Comparison of ENCODE assay signal across 21 cellular contexts in the genomic region with DNA sequence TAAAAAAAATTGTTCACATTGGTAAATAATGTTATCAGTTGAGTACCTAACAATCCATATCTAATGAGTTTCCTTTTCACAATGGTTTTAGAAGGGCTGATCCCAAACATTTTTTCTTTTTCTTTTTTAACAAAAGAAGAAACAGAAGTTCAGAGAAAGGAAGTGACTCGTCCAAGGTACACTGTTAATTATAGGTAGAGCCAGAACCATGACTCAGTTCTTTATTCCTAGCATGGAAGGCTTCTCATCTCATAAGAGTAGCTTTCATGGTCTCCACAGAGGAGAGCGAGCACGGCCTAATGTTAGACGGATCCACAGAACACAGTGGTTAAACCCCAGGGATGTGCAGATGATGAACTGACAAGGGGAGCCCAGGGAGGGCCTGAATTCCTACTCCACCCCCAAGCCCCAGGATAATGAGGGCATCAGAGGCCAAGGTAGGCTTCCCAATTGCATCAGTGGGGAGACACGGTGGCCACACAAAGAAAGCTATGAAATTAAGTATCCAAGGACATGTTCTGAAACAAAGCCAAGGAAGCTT.
A peak's percentile ranks its signal among the peaks of the same experiment; 100 is the strongest.
DNase-seq lines count a peak whose midpoint lies in the region; FAIRE-seq and TF ChIP-seq lines count a peak whose summit lies in the region.
"Had no signal": no experiment of that assay in that cellular context is flagged by ENCODE, and none has a peak within 500 bp of the region (broad histone marks: within the 10 kb centered on the region; RNA-seq: fewer than 3 reads in every experiment).

No MANE protein-coding gene starts in this region.

- POLR2A ChIA-PET in MCF 10A (lab: Yijun Ruan, JAX): no interaction called here

- H3K4me3 ChIP-seq in mammary epithelial cell (replicated peaks in 1 of 3; ENCODE audit: insufficient read depth in 1 of 3, low read depth in 2 of 3, low read length in 3 of 3) (no peak overlapping the region), bronchial epithelial cell (ENCODE audit: low read depth, low read length) (no peak overlapping the region)
- H3K4me3 ChIP-seq: GM23338, lung, spleen had no signal

- H3K27me3 ChIP-seq in mammary epithelial cell (ENCODE audit: insufficient read depth, low read length) (no peaks in the 10 kb centered on the region), bronchial epithelial cell (ENCODE audit: control insufficient read depth, insufficient read depth, low read length) (no peaks in the 10 kb centered on the region)
- H3K27me3 ChIP-seq: brain microvascular endothelial cell, spleen had no signal

- DNase-seq in mammary epithelial cell: peak; percentile 55
- DNase-seq in MCF 10A (ENCODE audit: unreplicated experiment): no peak
- peak; percentile 88 for DNase-seq in NCI-H1694 treated with DMSO at 0.1 percent for 48 hours (lab: John Stamatoyannopoulos, UW)
- peak; percentile 51 for DNase-seq in bronchial epithelial cell (ENCODE audit: low read depth)
- no peak for DNase-seq in progenitor cell of endocrine pancreas (ENCODE audit: low spot score, unreplicated experiment)
- DNase-seq in G401 (ENCODE audit: low spot score): no peak
- no peak for DNase-seq in stimulated activated CD4-positive, alpha-beta T cell treated with anti-CD3 and anti-CD28 coated beads, Interleukin-4, amount 100 ng/mL, for 1 hour
- no peak for DNase-seq in KG1 (lab: John Stamatoyannopoulos, UW)
- DNase-seq: activated CD8-positive, alpha-beta memory T cell treated with anti-CD3 and anti-CD28 coated beads, Interleukin-2, amount 50 U/mL, for 48 hours; brain microvascular endothelial cell; cortex of kidney; NCI-H1092 treated with DMSO at 0.1 percent for 48 hours; NCI-H2107; NCI-H510A; retina; RPMI8226; spleen; stimulated activated CD4-positive, alpha-beta T cell treated with anti-CD3 and anti-CD28 coated beads, Interleukin-4, amount 100 ng/mL, for 4 hours had no signal

- in situ Hi-C loops in mammary epithelial cell (cut with MboI; ENCODE audit: low sequenced_read_pairs in 2 of 2): no loop called here
- in situ Hi-C loops in G401 (cut with HindIII; ENCODE audit: low sequenced_read_pairs): no loop called here

- H3K9me3 Mint-ChIP-seq in MCF 10A (ENCODE audit: unreplicated experiment): no peaks in the 10 kb centered on the region
- H3K9me3 Mint-ChIP-seq in progenitor cell of endocrine pancreas (ENCODE audit: low read depth): no peaks in the 10 kb centered on the region
- H3K9me3 Mint-ChIP-seq: GM23338 had no signal

- TF ChIP-seq CTCF in mammary epithelial cell (conservative IDR thresholded peaks at IDR 0.05 in 1 of 2, IDR thresholded peaks at IDR 0.05 in 1 of 2; ENCODE audit: extremely low read depth in 1 of 2, insufficient read depth in 1 of 2, low read depth in 1 of 2, low read length in 2 of 2): no peak
- no peak for TF ChIP-seq CTCF in MCF 10A (IDR thresholded peaks at IDR 0.05; ENCODE audit: unreplicated experiment)
- no peak for TF ChIP-seq CTCF in bronchial epithelial cell (IDR thresholded peaks at IDR 0.05; ENCODE audit: insufficient read depth, low read length, severe bottlenecking)
- no peak for TF ChIP-seq CTCF in progenitor cell of endocrine pancreas (IDR thresholded peaks at IDR 0.05; ENCODE audit: unreplicated experiment)

- dilution Hi-C loops in mammary epithelial cell (cut with HindIII; ENCODE audit: low sequenced_read_pairs): no loop called here

- CTCF ChIA-PET in mammary epithelial cell (lab: Charles Lee; ENCODE audit: low non-redundant PET) (no interaction called here), MCF 10A (lab: Yijun Ruan, JAX) (no interaction called here)

- FAIRE-seq in bronchial epithelial cell (lab: Jason Lieb, UNC): no peak

- H3K27ac Mint-ChIP-seq in MCF 10A (ENCODE audit: low read depth, unreplicated experiment) (no peak overlapping the region), progenitor cell of endocrine pancreas (peak overlapping the region; percentile 33)
- H3K27ac Mint-ChIP-seq: GM23338 had no signal

- intact Hi-C loops in mammary epithelial cell (cut with micrococcal nuclease): no loop called here
- intact Hi-C loops in MCF 10A (cut with micrococcal nuclease): no loop called here

- no peaks in the 10 kb centered on the region for H4K20me1 ChIP-seq in mammary epithelial cell (ENCODE audit: insufficient read depth, low read length)

- no peaks in the 10 kb centered on the region for H3K9me3 ChIP-seq in mammary epithelial cell (replicated peaks; ENCODE audit: insufficient read depth, low read length)
- H3K9me3 ChIP-seq: spleen had no signal

- H3K27ac ChIP-seq in mammary epithelial cell (ENCODE audit: insufficient read depth, low read depth, low read length): peak overlapping the region; percentile 63
- H3K27ac ChIP-seq: brain microvascular endothelial cell, KMS-11, spleen had no signal

- peak overlapping the region; percentile 6 for H3K4me2 ChIP-seq in mammary epithelial cell (ENCODE audit: insufficient read depth, low read depth, low read length)
- H3K4me2 ChIP-seq: GM23338, KMS-11 had no signal

- H3K36me3 ChIP-seq in mammary epithelial cell (ENCODE audit: insufficient read depth, low read length) (no peaks in the 10 kb centered on the region), bronchial epithelial cell (ENCODE audit: control insufficient read depth, insufficient read depth, low read length) (no peaks in the 10 kb centered on the region)
- H3K36me3 ChIP-seq: brain microvascular endothelial cell had no signal

- no peaks in the 10 kb centered on the region for H3K27me3 Mint-ChIP-seq in MCF 10A (ENCODE audit: insufficient read depth, unreplicated experiment)
- H3K27me3 Mint-ChIP-seq in progenitor cell of endocrine pancreas: no peaks in the 10 kb centered on the region

- H3K79me2 ChIP-seq in mammary epithelial cell (ENCODE audit: insufficient read depth, low read length): no peaks in the 10 kb centered on the region

- H3K4me3 Mint-ChIP-seq in MCF 10A (ENCODE audit: unreplicated experiment) (no peak overlapping the region), progenitor cell of endocrine pancreas (ENCODE audit: low read depth) (no peak overlapping the region)
- H3K4me3 Mint-ChIP-seq: GM23338 had no signal

- no peak overlapping the region for H3K9ac ChIP-seq in mammary epithelial cell (ENCODE audit: insufficient read depth, low read length)
- H3K9ac ChIP-seq: KMS-11 had no signal

- peaks cover 45% of the 10 kb centered on the region for H3K4me1 ChIP-seq in mammary epithelial cell (ENCODE audit: insufficient read depth, low read length)

- 62% methylated on average over 5 of the region's 5 CpGs for WGBS in mammary epithelial cell (ENCODE audit: low coverage, missing lambda C conversion rate)

- H3K4me1 Mint-ChIP-seq in MCF 10A (ENCODE audit: insufficient read depth, unreplicated experiment): peaks cover 15% of the 10 kb centered on the region
- H3K4me1 Mint-ChIP-seq in progenitor cell of endocrine pancreas (ENCODE audit: low read depth): no peaks in the 10 kb centered on the region

- peak overlapping the region; percentile 41 for H2AFZ ChIP-seq in mammary epithelial cell (ENCODE audit: low read depth, low read length)
- H2AFZ ChIP-seq: GM23338 had no signal

- BruUV-seq in mammary epithelial cell (replicated peaks; lab: Mats Ljungman, UMichigan) (no TSS peak), MCF 10A (replicated peaks; lab: Mats Ljungman, UMichigan) (no TSS peak)

- H3K36me3 Mint-ChIP-seq in MCF 10A (ENCODE audit: insufficient read depth, unreplicated experiment) (no peaks in the 10 kb centered on the region), progenitor cell of endocrine pancreas (ENCODE audit: insufficient read depth) (no peaks in the 10 kb centered on the region)

Comparison
In these comparisons a context has a peak if more than half of its experiments do, and no peak if none do; other contexts are left out.
1. DNase-seq: peak in mammary epithelial cell (single experiment), NCI-H1694 treated with DMSO at 0.1 percent for 48 hours (single experiment) and bronchial epithelial cell (single experiment); none in MCF 10A (single experiment), progenitor cell of endocrine pancreas (single experiment), G401 (single experiment), stimulated activated CD4-positive, alpha-beta T cell treated with anti-CD3 and anti-CD28 coated beads, Interleukin-4, amount 100 ng/mL, for 1 hour (single experiment) and KG1 (single experiment).